Comparison of ENCODE assay signal across 32 cellular contexts in the genomic region with DNA sequence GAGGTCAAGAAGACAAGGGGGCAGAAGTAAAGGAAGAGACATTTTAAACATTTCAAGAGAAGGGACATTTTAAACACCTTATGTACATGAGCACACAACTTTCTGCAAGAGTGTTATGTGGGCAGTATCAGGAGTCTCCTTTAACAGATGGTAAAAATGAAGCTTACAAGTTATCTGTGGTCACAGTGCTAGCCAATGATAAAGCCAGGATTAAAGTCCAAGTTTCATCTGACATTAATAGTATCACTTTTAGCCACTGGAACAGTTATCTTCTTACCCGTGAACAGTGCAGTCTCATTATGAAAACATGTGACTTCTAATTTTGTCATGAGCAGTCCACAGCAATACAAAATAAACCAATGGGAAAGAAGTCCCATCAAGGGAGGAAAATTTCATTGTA.
"Had no signal": no experiment of that assay in that cellular context is flagged by ENCODE, and none has a peak within 500 bp of the region (broad histone marks: within the 10 kb centered on the region; RNA-seq: fewer than 3 reads in every experiment).

No MANE protein-coding gene starts in this region.

- H3K4me2 ChIP-seq: KMS-11, PC-9, SK-N-SH had no signal

- H3K9me3 ChIP-seq: MG63, SJSA1, SK-N-SH had no signal

- ATAC-seq: Panc1 had no signal

- H2AFZ ChIP-seq: PC-9 had no signal

- H3K27ac ChIP-seq: KMS-11, PC-9, RWPE1, SJSA1 had no signal

- H3K27ac Mint-ChIP-seq: T-helper 1 cell treated with Interleukin-12 subunit alpha and Interleukin-12 subunit beta and Interleukin-4 antibody, amounts not matched to agents 30 μg/mL and 1 μg/mL, for 36 hours had no signal

- H3K9me2 ChIP-seq: SK-N-SH had no signal

- H3K4me3 ChIP-seq: MG63, PC-9, SJSA1 had no signal

- H3K4me1 ChIP-seq: SJSA1 had no signal

- H3K4me3 Mint-ChIP-seq: T-helper 1 cell treated with Interleukin-12 subunit alpha and Interleukin-12 subunit beta and Interleukin-4 antibody, amounts not matched to agents 30 μg/mL and 1 μg/mL, for 36 hours had no signal

- H3K9me3 Mint-ChIP-seq: T-helper 1 cell treated with Interleukin-12 subunit alpha and Interleukin-12 subunit beta and Interleukin-4 antibody, amounts not matched to agents 30 μg/mL and 1 μg/mL, for 36 hours had no signal

- H3K27me3 ChIP-seq: MG63, SJSA1 had no signal

- FAIRE-seq: RCC 7860 had no signal

- H3K36me3 ChIP-seq: MG63, SJSA1 had no signal

- DNase-seq: Kasumi-1, MG63, MV-4-11, NCI-H1092, NCI-H1105, NCI-H1417 treated with DMSO at 0.1 percent for 48 hours, NCI-H1436 treated with DMSO at 0.1 percent for 48 hours, NCI-H1694 treated with DMSO at 0.1 percent for 48 hours, NCI-H187 treated with DMSO at 0.1 percent for 48 hours, NCI-H2029, NCI-H2081, NCI-H2171 treated with DMSO at 0.1 percent for 48 hours, NCI-H2227 treated with DMSO at 0.1 percent for 48 hours, NCI-H345, NCI-H446, NCI-H524, NCI-H526, NCI-H69, NCI-H748 treated with DMSO at 0.1 percent for 48 hours, NCI-H82, PC-9, Right ventricle myocardium superior, SHP77 treated with DMSO at 0.1 percent for 48 hours, SK-N-SH, SW 1271, T-helper 1 cell had no signal

- H3K9ac ChIP-seq: KMS-11, SK-N-SH had no signal
